1 cellular context compared by ENCODE assay signal in genomic region chr5:137086289-137086838, GRCh38.
TF ChIP-seq lines count a peak whose summit lies in the region.

No MANE protein-coding gene starts in this region.

TF ChIP-seq in HCT116, 20 proteins besides CTCF, POLR2A, EP300 and RAD21 (continued from another document):
- TF ChIP-seq ZBTB33 (IDR thresholded peaks at IDR 0.05; ENCODE audit: extremely low read depth, insufficient replicate concordance, low read length) (no peak), CEBPB (IDR thresholded peaks at IDR 0.05; ENCODE audit: low read depth) (no peak), YY1 (IDR thresholded peaks at IDR 0.05; ENCODE audit: extremely low read depth, insufficient replicate concordance, low read depth, low read length) (no peak), MAX (IDR thresholded peaks at IDR 0.05) (no peak), EZH2 (IDR thresholded peaks at IDR 0.05) (no peak), TCF7L2 (IDR thresholded peaks at IDR 0.05; ENCODE audit: borderline replicate concordance, extremely low read depth, insufficient read depth, insufficient read length) (no peak), EZH2phosphoT487 (IDR thresholded peaks at IDR 0.05; ENCODE audit: borderline replicate concordance) (no peak), SP1 (IDR thresholded peaks at IDR 0.05; ENCODE audit: low read depth) (no peak), JUND (IDR thresholded peaks at IDR 0.05) (no peak), ELF1 (IDR thresholded peaks at IDR 0.05; ENCODE audit: borderline replicate concordance, low read depth) (no peak), EGR1 (IDR thresholded peaks at IDR 0.05; ENCODE audit: low read depth) (no peak)
